ENCODE assay signal across 17 cellular contexts in genomic region chr1:167625040-167625823, GRCh38. TPM values are rescaled to one million over a fixed set of nuclear protein-coding genes. Genes with fewer than 3 reads are reported as not detected.
DNase-seq lines count a peak whose midpoint lies in the region; ATAC-seq, FAIRE-seq and TF ChIP-seq lines count a peak whose summit lies in the region.
"Had no signal": no experiment of that assay in that cellular context is flagged by ENCODE, and none has a peak within 500 bp of the region (broad histone marks: within the 10 kb centered on the region; RNA-seq: fewer than 3 reads in every experiment).

No MANE protein-coding gene starts in this region.

- peak; percentile 64 for FAIRE-seq in GM19239 (lab: Jason Lieb, UNC)
- FAIRE-seq: H54 had no signal

- no peak for ATAC-seq in activated naive CD8-positive, alpha-beta T cell treated with anti-CD3 and anti-CD28 coated beads, Interleukin-2, amount 10 ng/mL, durations not matched to agents 7 days and 5 days (ENCODE audit: low read depth)
- ATAC-seq in activated naive CD8-positive, alpha-beta T cell treated with anti-CD3 and anti-CD28 coated beads, Interleukin-2, amount 50 U/mL, for 24 hours: no peak
- no peak for ATAC-seq in activated B cell treated with CpG ODN at 0.5 μM for 24 hours (ENCODE audit: low read depth)
- ATAC-seq in lower lobe of right lung: no peak

- H3K4me3 Mint-ChIP-seq in activated naive CD8-positive, alpha-beta T cell treated with anti-CD3 and anti-CD28 coated beads, Interleukin-2, amount 10 ng/mL, durations not matched to agents 7 days and 5 days: no peak overlapping the region
- no peak overlapping the region for H3K4me3 Mint-ChIP-seq in activated naive CD8-positive, alpha-beta T cell treated with anti-CD3 and anti-CD28 coated beads, Interleukin-2, amount 50 U/mL, for 24 hours
- no peak overlapping the region for H3K4me3 Mint-ChIP-seq in activated B cell treated with CpG ODN at 0.5 μM for 24 hours

- no peaks in the 10 kb centered on the region for H3K27me3 Mint-ChIP-seq in activated naive CD8-positive, alpha-beta T cell treated with anti-CD3 and anti-CD28 coated beads, Interleukin-2, amount 10 ng/mL, durations not matched to agents 7 days and 5 days
- H3K27me3 Mint-ChIP-seq in activated naive CD8-positive, alpha-beta T cell treated with anti-CD3 and anti-CD28 coated beads, Interleukin-2, amount 50 U/mL, for 24 hours: no peaks in the 10 kb centered on the region
- no peaks in the 10 kb centered on the region for H3K27me3 Mint-ChIP-seq in activated B cell treated with CpG ODN at 0.5 μM for 24 hours

- H3K4me1 Mint-ChIP-seq in activated naive CD8-positive, alpha-beta T cell treated with anti-CD3 and anti-CD28 coated beads, Interleukin-2, amount 10 ng/mL, durations not matched to agents 7 days and 5 days: peaks cover 55% of the 10 kb centered on the region
- peaks cover 63% of the 10 kb centered on the region for H3K4me1 Mint-ChIP-seq in activated naive CD8-positive, alpha-beta T cell treated with anti-CD3 and anti-CD28 coated beads, Interleukin-2, amount 50 U/mL, for 24 hours
- H3K4me1 Mint-ChIP-seq in activated B cell treated with CpG ODN at 0.5 μM for 24 hours: peaks cover 87% of the 10 kb centered on the region

- TF ChIP-seq CTCF in activated B cell treated with CpG ODN at 0.5 μM for 24 hours (IDR thresholded peaks at IDR 0.05) (no peak), BE2C (IDR thresholded peaks at IDR 0.05; ENCODE audit: low read depth, low read length) (no peak), lower lobe of right lung (IDR thresholded peaks at IDR 0.05) (no peak)

- no peak for DNase-seq in activated naive CD8-positive, alpha-beta T cell treated with anti-CD3 and anti-CD28 coated beads, Interleukin-2, amount 10 ng/mL, durations not matched to agents 7 days and 5 days
- DNase-seq in activated naive CD8-positive, alpha-beta T cell treated with anti-CD3 and anti-CD28 coated beads, Interleukin-2, amount 50 U/mL, for 24 hours: no peak
- no peak for DNase-seq in GM19239 (ENCODE audit: insufficient read length, low spot score)
- DNase-seq in activated B cell treated with CpG ODN at 0.5 μM for 24 hours: no peak
- no peak for DNase-seq in BE2C
- DNase-seq in lower lobe of right lung: no peak
- no peak for DNase-seq in SIG-M5 (lab: John Stamatoyannopoulos, UW)
- DNase-seq: AML-193, DMS 273 treated with DMSO at 0.1 percent for 48 hours, MM.1S, NCI-H1105 treated with DMSO at 0.1 percent for 48 hours, NCI-H187 treated with DMSO at 0.1 percent for 48 hours, NCI-H2171, SHP77 treated with DMSO at 0.1 percent for 48 hours had no signal

- H3K27ac ChIP-seq in lower lobe of right lung: no peak overlapping the region
- H3K27ac ChIP-seq: KMS-11 had no signal

- H3K27me3 ChIP-seq in BE2C (no peaks in the 10 kb centered on the region), lower lobe of right lung (ENCODE audit: low read depth) (no peaks in the 10 kb centered on the region)

- POLR2A ChIA-PET in activated naive CD8-positive, alpha-beta T cell treated with anti-CD3 and anti-CD28 coated beads, Interleukin-2, amount 10 ng/mL, durations not matched to agents 7 days and 5 days (lab: Charles Lee): interaction anchor here (7.4 kb wide), 1 partner anchor 8 kb away, joined by 92 read pairs; no protein-coding TSS in a partner anchor
- POLR2A ChIA-PET in activated B cell treated with CpG ODN at 0.5 μM for 24 hours (lab: Charles Lee): interaction anchor here (1.3 to 13.8 kb wide), 3 partner anchors 7 to 25 kb away, joined by 3 to 493 read pairs (median 4); no protein-coding TSS in a partner anchor

- intact Hi-C loops in activated B cell treated with CpG ODN at 0.5 μM for 24 hours (cut with micrococcal nuclease) (no loop called here), lower lobe of right lung (cut with DNase I) (no loop called here)

- H3K36me3 ChIP-seq in BE2C (no peaks in the 10 kb centered on the region), lower lobe of right lung (no peaks in the 10 kb centered on the region)

- H3K9me3 ChIP-seq in BE2C: no peaks in the 10 kb centered on the region
- no peaks in the 10 kb centered on the region for H3K9me3 ChIP-seq in lower lobe of right lung

- H3K4me1 ChIP-seq in BE2C: peaks cover 10% of the 10 kb centered on the region
- H3K4me1 ChIP-seq in lower lobe of right lung: peaks cover 26% of the 10 kb centered on the region

- peaks cover 20% of the 10 kb centered on the region for H3K36me3 Mint-ChIP-seq in activated naive CD8-positive, alpha-beta T cell treated with anti-CD3 and anti-CD28 coated beads, Interleukin-2, amount 10 ng/mL, durations not matched to agents 7 days and 5 days
- H3K36me3 Mint-ChIP-seq in activated naive CD8-positive, alpha-beta T cell treated with anti-CD3 and anti-CD28 coated beads, Interleukin-2, amount 50 U/mL, for 24 hours (ENCODE audit: low read depth): no peaks in the 10 kb centered on the region
- peaks cover 4% of the 10 kb centered on the region for H3K36me3 Mint-ChIP-seq in activated B cell treated with CpG ODN at 0.5 μM for 24 hours (ENCODE audit: low read depth)

- H3K9me3 Mint-ChIP-seq in activated naive CD8-positive, alpha-beta T cell treated with anti-CD3 and anti-CD28 coated beads, Interleukin-2, amount 10 ng/mL, durations not matched to agents 7 days and 5 days: peaks cover 6% of the 10 kb centered on the region
- H3K9me3 Mint-ChIP-seq in activated naive CD8-positive, alpha-beta T cell treated with anti-CD3 and anti-CD28 coated beads, Interleukin-2, amount 50 U/mL, for 24 hours: peaks cover 7% of the 10 kb centered on the region
- peaks cover 2% of the 10 kb centered on the region for H3K9me3 Mint-ChIP-seq in activated B cell treated with CpG ODN at 0.5 μM for 24 hours

- CTCF ChIA-PET in activated B cell treated with CpG ODN at 0.5 μM for 24 hours (lab: Charles Lee): interaction anchor here (0.9 to 1.1 kb wide), 2 partner anchors 9 to 62 kb away, joined by 3 read pairs; no protein-coding TSS in a partner anchor

- peak overlapping the region; percentile 26 for H3K27ac Mint-ChIP-seq in activated naive CD8-positive, alpha-beta T cell treated with anti-CD3 and anti-CD28 coated beads, Interleukin-2, amount 10 ng/mL, durations not matched to agents 7 days and 5 days
- no peak overlapping the region for H3K27ac Mint-ChIP-seq in activated naive CD8-positive, alpha-beta T cell treated with anti-CD3 and anti-CD28 coated beads, Interleukin-2, amount 50 U/mL, for 24 hours
- H3K27ac Mint-ChIP-seq in activated B cell treated with CpG ODN at 0.5 μM for 24 hours: peak overlapping the region; percentile 74

- H3K4me3 ChIP-seq in BE2C (ENCODE audit: low read depth, low read length): no peak overlapping the region
- H3K4me3 ChIP-seq in lower lobe of right lung: no peak overlapping the region

RNA-seq across cellular contexts. Expression of gene RCSD1, which starts 4.8 kb away (rescaled TPM):
- total RNA-seq in activated naive CD8-positive, alpha-beta T cell treated with anti-CD3 and anti-CD28 coated beads, Interleukin-2, amount 10 ng/mL, durations not matched to agents 7 days and 5 days: 100 to 1,000 TPM; 131 to 133 TPM
- total RNA-seq in activated B cell treated with CpG ODN at 0.5 μM for 24 hours: 184 and 185 TPM in 2 replicates
- polyA plus RNA-seq in BE2C (2012; ENCODE audit: insufficient read depth, insufficient read length, low read depth): 0.56 TPM
- total RNA-seq in lower lobe of right lung: 20.7 TPM
- total RNA-seq: NCI-H460 had no signal
